Comparison of ENCODE assay signal across 22 cellular contexts in the genomic region with DNA sequence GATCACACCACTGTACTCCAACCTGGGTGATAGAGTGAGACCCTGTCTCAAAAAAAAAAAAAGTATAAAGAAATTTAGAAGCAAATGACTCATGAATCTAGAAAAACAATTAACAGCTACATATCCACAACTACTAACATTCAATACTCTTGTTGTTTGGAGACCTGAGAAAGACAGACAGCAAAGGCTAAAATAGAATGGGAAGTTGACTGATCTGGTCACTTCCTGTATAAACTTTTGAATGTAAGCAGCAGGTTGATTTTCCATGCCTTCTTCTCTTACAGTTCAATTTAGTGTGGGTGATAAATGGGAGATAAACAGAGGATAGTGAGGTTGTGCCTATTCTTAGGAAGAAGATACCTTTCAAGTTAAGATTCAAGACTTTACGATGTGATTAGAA.
DNase-seq lines count a peak whose midpoint lies in the region; ATAC-seq and TF ChIP-seq lines count a peak whose summit lies in the region.
"Had no signal": no experiment of that assay in that cellular context is flagged by ENCODE, and none has a peak within 500 bp of the region (broad histone marks: within the 10 kb centered on the region; RNA-seq: fewer than 3 reads in every experiment).

No MANE protein-coding gene starts in this region.

- H3K27me3 Mint-ChIP-seq in nephron (ENCODE audit: low read depth): no peaks in the 10 kb centered on the region

- no peak overlapping the region for H3K4me3 Mint-ChIP-seq in nephron
- H3K4me3 Mint-ChIP-seq: CD14-positive monocyte had no signal

- peaks cover 35% of the 10 kb centered on the region for H3K4me1 ChIP-seq in SJCRH30
- H3K4me1 ChIP-seq in smooth muscle cell (ENCODE audit: low read depth): no peaks in the 10 kb centered on the region
- H3K4me1 ChIP-seq: BE2C had no signal

- peak overlapping the region; percentile 66 for H3K4me2 ChIP-seq in smooth muscle cell

- no peak overlapping the region for H3K9ac ChIP-seq in smooth muscle cell (ENCODE audit: low read depth)

- H3K9me3 ChIP-seq in SJCRH30 (replicated peaks) (peaks cover 5% of the 10 kb centered on the region; the same call in 1 of the 2 replicates), smooth muscle cell (replicated peaks; ENCODE audit: low read depth) (no peaks in the 10 kb centered on the region)
- H3K9me3 ChIP-seq: BE2C had no signal

- H2AFZ ChIP-seq in smooth muscle cell (ENCODE audit: low read depth): no peak overlapping the region

- no peaks in the 10 kb centered on the region for H3K9me3 Mint-ChIP-seq in nephron

- H3K4me3 ChIP-seq in SJCRH30 (no peak overlapping the region), smooth muscle cell (no peak overlapping the region)

- no peaks in the 10 kb centered on the region for H4K20me1 ChIP-seq in smooth muscle cell (ENCODE audit: low read depth)

- H3F3A ChIP-seq in smooth muscle cell (ENCODE audit: low read depth): peaks cover 9% of the 10 kb centered on the region

- no peaks in the 10 kb centered on the region for H3K27me3 ChIP-seq in SJCRH30
- no peaks in the 10 kb centered on the region for H3K27me3 ChIP-seq in smooth muscle cell (ENCODE audit: low read depth)
- H3K27me3 ChIP-seq: BE2C had no signal

- DNase-seq in SJCRH30 (no peak), dermis blood vessel endothelial cell (peak; percentile 44), smooth muscle cell (lab: John Stamatoyannopoulos, UW; ENCODE audit: unreplicated experiment) (no peak), substantia nigra (lab: John Stamatoyannopoulos, UW) (no peak)
- DNase-seq: ACHN, BE2C, Calu3, DMS79 treated with DMSO at 0.1 percent for 48 hours, GF-D8, KBM-7, MV-4-11, NCI-H1105, NCI-H1436 treated with DMSO at 0.1 percent for 48 hours, NCI-H187 treated with DMSO at 0.1 percent for 48 hours, NCI-H524, NCI-H748 treated with DMSO at 0.1 percent for 48 hours, PC-3, SHP77 had no signal

- H3K36me3 ChIP-seq in SJCRH30 (peaks cover 13% of the 10 kb centered on the region; the same call in 1 of the 2 replicates), smooth muscle cell (ENCODE audit: low read depth) (no peaks in the 10 kb centered on the region)
- H3K36me3 ChIP-seq: BE2C had no signal

- ATAC-seq in HG03025 (IDR thresholded peaks at IDR 0.05; ENCODE audit: low FRiP score, unreplicated experiment) (no peak), HG02571 (IDR thresholded peaks at IDR 0.05; ENCODE audit: unreplicated experiment) (no peak)
- ATAC-seq: PC-3 had no signal

- peaks cover 37% of the 10 kb centered on the region for H3K4me1 Mint-ChIP-seq in nephron
- H3K4me1 Mint-ChIP-seq: CD14-positive monocyte had no signal

- H3K27ac ChIP-seq in SJCRH30 (peak overlapping the region; percentile 24), smooth muscle cell (ENCODE audit: low read depth) (peak overlapping the region; percentile 48), substantia nigra (ENCODE audit: low read depth, low read length, poor library complexity, severe bottlenecking) (no peak overlapping the region)

- H3K79me2 ChIP-seq in smooth muscle cell (ENCODE audit: low read depth): peaks cover 18% of the 10 kb centered on the region

- peak overlapping the region; percentile 42 to 66 (median 57) for H3K27ac Mint-ChIP-seq in nephron
- H3K27ac Mint-ChIP-seq: CD14-positive monocyte had no signal

- no peak for TF ChIP-seq CTCF in nephron (IDR thresholded peaks at IDR 0.05; ENCODE audit: unreplicated experiment in 3 of 3)
- no peak for TF ChIP-seq CTCF in smooth muscle cell (IDR thresholded peaks at IDR 0.05; ENCODE audit: borderline replicate concordance, insufficient read depth, poor library complexity, severe bottlenecking)

- peaks cover 19% of the 10 kb centered on the region for H3K36me3 Mint-ChIP-seq in nephron (ENCODE audit: low read depth)
- H3K36me3 Mint-ChIP-seq: CD14-positive monocyte had no signal

- 75% methylated on average over 1 of the region's 1 CpG for WGBS in smooth muscle cell (ENCODE audit: low lambda C conversion rate)
